Comparison of ENCODE assay signal across 29 cellular contexts in genomic region chr18:7805096-7805495, GRCh38.
"Had no signal": no experiment of that assay in that cellular context is flagged by ENCODE, and none has a peak within 500 bp of the region (broad histone marks: within the 10 kb centered on the region; RNA-seq: fewer than 3 reads in every experiment).

No MANE protein-coding gene starts in this region.

- H3K9ac ChIP-seq: neural progenitor cell had no signal

- H3K4me1 ChIP-seq: neural progenitor cell, spleen, thyroid gland, tibial nerve, vagina had no signal

- H3K27me3 ChIP-seq: neural progenitor cell, ovary, spleen, stomach, thyroid gland, tibial nerve, upper lobe of left lung, vagina had no signal

- FAIRE-seq: urothelium cell line had no signal

- H3K9me3 ChIP-seq: ovary, psoas muscle, spleen, stomach, thoracic aorta, thyroid gland, tibial nerve, upper lobe of left lung, vagina had no signal

- ATAC-seq: naive thymus-derived CD8-positive, alpha-beta T cell; natural killer cell treated with Interleukin-12 subunit alpha and Interleukin-12 subunit beta and Interleukin-15 and Interleukin-18, amount 100 ng/mL, for 72 hours; right cardiac atrium; sciatic nerve; stimulated activated naive B cell treated with anti-CD40 and anti-IgM and Interleukin-4, amounts not matched to agents 10 μg/mL and 1 μg/mL and 100 μg/mL, for 72 hours had no signal

- H3K36me3 Mint-ChIP-seq: naive B cell; naive thymus-derived CD8-positive, alpha-beta T cell; natural killer cell treated with Interleukin-12 subunit alpha and Interleukin-12 subunit beta and Interleukin-15 and Interleukin-18, amount 100 ng/mL, for 72 hours; neural progenitor cell; stimulated activated naive B cell treated with anti-CD40 and anti-IgM and Interleukin-4, amounts not matched to agents 10 μg/mL and 1 μg/mL and 100 μg/mL, for 72 hours had no signal

- H3K27me3 Mint-ChIP-seq: naive thymus-derived CD8-positive, alpha-beta T cell; natural killer cell treated with Interleukin-12 subunit alpha and Interleukin-12 subunit beta and Interleukin-15 and Interleukin-18, amount 100 ng/mL, for 72 hours; stimulated activated naive B cell treated with anti-CD40 and anti-IgM and Interleukin-4, amounts not matched to agents 10 μg/mL and 1 μg/mL and 100 μg/mL, for 72 hours; stimulated activated naive CD8-positive, alpha-beta T cell treated with anti-CD3 and anti-CD28 coated beads, Interleukin-15, Interleukin-2, amounts not matched to agents 100 ng/mL and 50 ng/mL, for 24 hours had no signal

- H3K4me3 Mint-ChIP-seq: naive B cell; naive thymus-derived CD8-positive, alpha-beta T cell; natural killer cell treated with Interleukin-12 subunit alpha and Interleukin-12 subunit beta and Interleukin-15 and Interleukin-18, amount 100 ng/mL, for 72 hours; nephron progenitor cell; neural progenitor cell; stimulated activated naive B cell treated with anti-CD40 and anti-IgM and Interleukin-4, amounts not matched to agents 10 μg/mL and 1 μg/mL and 100 μg/mL, for 72 hours; stimulated activated naive CD8-positive, alpha-beta T cell treated with anti-CD3 and anti-CD28 coated beads, Interleukin-15, Interleukin-2, amounts not matched to agents 100 ng/mL and 50 ng/mL, for 24 hours had no signal

- H2AFZ ChIP-seq: neural progenitor cell had no signal

- DNase-seq: naive B cell; naive thymus-derived CD8-positive, alpha-beta T cell; nephron progenitor cell; occipital lobe; ovary; psoas muscle; right cardiac atrium; spleen; stimulated activated CD4-positive, alpha-beta T cell treated with anti-CD3 and anti-CD28 coated beads, Interleukin-12 subunit alpha, Interleukin-12 subunit beta, amount 100 ng/mL, for 4 hours; stimulated activated CD4-positive, alpha-beta T cell treated with anti-CD3 and anti-CD28 coated beads, Interleukin-1b, Interleukin-23, amount 100 ng/mL, for 48 hours; stimulated activated CD4-positive, alpha-beta T cell treated with anti-CD3 and anti-CD28 coated beads, Interleukin-4, amount 100 ng/mL, for 1 hour; stimulated activated CD4-positive, alpha-beta T cell treated with anti-CD3 and anti-CD28 coated beads, Interleukin-4, amount 100 ng/mL, for 4 hours; stimulated activated CD8-positive, alpha-beta memory T cell treated with anti-CD3 and anti-CD28 coated beads, Interleukin-4, amount 100 ng/mL, for 48 hours; stimulated activated naive B cell treated with anti-CD40 and anti-IgM and Interleukin-4, amounts not matched to agents 10 μg/mL and 1 μg/mL and 100 μg/mL, for 72 hours; stimulated activated naive CD4-positive, alpha-beta T cell treated with Interleukin-2 at 50 U/mL for 16 hours; stomach; thyroid gland; trophoblast cell; upper lobe of left lung had no signal

- H3K27ac ChIP-seq: neural progenitor cell, ovary, psoas muscle, skin epidermis, spleen, stomach, thoracic aorta, thyroid gland, tibial nerve, upper lobe of left lung, vagina had no signal

- H3K27ac Mint-ChIP-seq: naive B cell; naive thymus-derived CD8-positive, alpha-beta T cell; natural killer cell treated with Interleukin-12 subunit alpha and Interleukin-12 subunit beta and Interleukin-15 and Interleukin-18, amount 100 ng/mL, for 72 hours; nephron progenitor cell; neural progenitor cell; stimulated activated naive B cell treated with anti-CD40 and anti-IgM and Interleukin-4, amounts not matched to agents 10 μg/mL and 1 μg/mL and 100 μg/mL, for 72 hours; stimulated activated naive CD8-positive, alpha-beta T cell treated with anti-CD3 and anti-CD28 coated beads, Interleukin-15, Interleukin-2, amounts not matched to agents 100 ng/mL and 50 ng/mL, for 24 hours had no signal

- H3K4me3 ChIP-seq: neural progenitor cell, ovary, psoas muscle, skin epidermis, smooth muscle cell, spleen, stomach, thoracic aorta, thyroid gland, tibial nerve, upper lobe of left lung, vagina had no signal

- H3K4me2 ChIP-seq: neural progenitor cell, smooth muscle cell had no signal

- H3K9me3 Mint-ChIP-seq: natural killer cell treated with Interleukin-12 subunit alpha and Interleukin-12 subunit beta and Interleukin-15 and Interleukin-18, amount 100 ng/mL, for 72 hours; nephron progenitor cell; stimulated activated naive B cell treated with anti-CD40 and anti-IgM and Interleukin-4, amounts not matched to agents 10 μg/mL and 1 μg/mL and 100 μg/mL, for 72 hours; stimulated activated naive CD8-positive, alpha-beta T cell treated with anti-CD3 and anti-CD28 coated beads, Interleukin-15, Interleukin-2, amounts not matched to agents 100 ng/mL and 50 ng/mL, for 24 hours had no signal

- H3K4me1 Mint-ChIP-seq: naive B cell; stimulated activated naive B cell treated with anti-CD40 and anti-IgM and Interleukin-4, amounts not matched to agents 10 μg/mL and 1 μg/mL and 100 μg/mL, for 72 hours had no signal

- H3K36me3 ChIP-seq: neural progenitor cell, ovary, spleen, stomach, thoracic aorta, thyroid gland, tibial nerve, upper lobe of left lung, vagina had no signal
